In the genomic region with DNA sequence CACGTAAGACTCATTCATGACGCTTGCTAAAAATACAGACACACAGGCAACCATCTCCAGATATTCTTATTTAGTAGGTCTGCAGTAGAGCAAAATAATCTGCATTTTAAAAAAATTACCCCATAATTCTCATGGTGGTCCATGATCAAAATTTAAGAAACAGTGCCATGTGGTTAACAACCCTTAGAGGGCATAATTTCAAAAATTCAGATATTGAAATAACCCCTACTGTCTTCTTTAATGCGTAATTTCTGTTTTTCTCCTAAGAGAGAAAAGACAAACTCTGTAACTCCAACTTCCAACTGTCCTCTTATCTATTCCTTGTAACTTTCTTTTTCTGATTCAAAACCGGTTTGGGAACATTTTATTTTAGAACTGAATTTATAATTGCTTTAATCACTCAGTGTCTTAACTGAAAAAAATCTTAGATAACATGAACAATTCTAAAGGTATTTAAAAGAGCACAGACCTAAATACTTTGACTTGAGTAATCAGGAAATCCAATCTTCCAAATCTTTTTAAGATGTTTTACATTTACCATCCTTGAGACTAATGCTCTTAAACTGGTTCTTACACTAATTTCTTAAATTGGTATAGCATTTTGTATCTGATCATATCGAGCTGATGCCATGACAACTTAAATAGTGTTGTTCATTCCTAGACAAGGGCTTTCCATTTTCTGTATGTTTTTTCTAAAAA, we compare ENCODE assay signal across 18 cellular contexts.
DNase-seq lines count a peak whose midpoint lies in the region; ATAC-seq and TF ChIP-seq lines count a peak whose summit lies in the region.
"Had no signal": no experiment of that assay in that cellular context is flagged by ENCODE, and none has a peak within 500 bp of the region (broad histone marks: within the 10 kb centered on the region; RNA-seq: fewer than 3 reads in every experiment).

No MANE protein-coding gene starts in this region.

- H3K9ac ChIP-seq in Loucy (ENCODE audit: low read depth, low read length, poor library complexity, severe bottlenecking), result no peak overlapping the region
- H3K9ac ChIP-seq: BLaER1 had no signal

- H3K4me1 ChIP-seq in Loucy (ENCODE audit: insufficient read depth, low read length, poor library complexity, severe bottlenecking) (no peaks in the 10 kb centered on the region), osteoblast (ENCODE audit: insufficient read depth, low read length) (peaks cover 9% of the 10 kb centered on the region)
- H3K4me1 ChIP-seq: BLaER1 had no signal

- H2AFZ ChIP-seq in Loucy (ENCODE audit: low read length) (no peak overlapping the region), osteoblast (ENCODE audit: low read length) (no peak overlapping the region)
- H2AFZ ChIP-seq: GM23338 had no signal

- H3K4me3 ChIP-seq in Loucy (ENCODE audit: low read length, poor library complexity, severe bottlenecking) (no peak overlapping the region), osteoblast (ENCODE audit: insufficient read depth, low read length) (no peak overlapping the region)
- H3K4me3 ChIP-seq: BLaER1, GM23338 had no signal

- H3K36me3 Mint-ChIP-seq in T-helper 17 cell (ENCODE audit: low read depth), result peaks cover 15% of the 10 kb centered on the region

- H3K4me3 Mint-ChIP-seq in T-helper 17 cell, result no peak overlapping the region
- H3K4me3 Mint-ChIP-seq: GM23338 had no signal

- peak overlapping the region; percentile 14 for H3K27ac Mint-ChIP-seq in T-helper 17 cell
- H3K27ac Mint-ChIP-seq: GM23338 had no signal

- ATAC-seq in T-helper 17 cell (no peak), GM18520 (IDR thresholded peaks at IDR 0.05; ENCODE audit: unreplicated experiment) (no peak), HG03460 (IDR thresholded peaks at IDR 0.05; ENCODE audit: unreplicated experiment) (no peak), HG03045 (IDR thresholded peaks at IDR 0.05; ENCODE audit: unreplicated experiment) (no peak)
- ATAC-seq: GM23338 had no signal

- H3K4me2 ChIP-seq in Loucy (ENCODE audit: low read depth, low read length, poor library complexity, severe bottlenecking), result no peak overlapping the region
- H3K4me2 ChIP-seq in osteoblast (ENCODE audit: insufficient read depth, low read length), result no peak overlapping the region
- H3K4me2 ChIP-seq: BLaER1, GM23338 had no signal

- H4K20me1 ChIP-seq in Loucy (ENCODE audit: insufficient read depth, low read length, poor library complexity, severe bottlenecking), result no peaks in the 10 kb centered on the region
- no peaks in the 10 kb centered on the region for H4K20me1 ChIP-seq in osteoblast (ENCODE audit: insufficient read depth, low read length)
- H4K20me1 ChIP-seq: BLaER1 had no signal

- H3K4me1 Mint-ChIP-seq in T-helper 17 cell, result peaks cover 12% of the 10 kb centered on the region
- H3K4me1 Mint-ChIP-seq: GM23338 had no signal

- DNase-seq in T-helper 17 cell, result no peak
- DNase-seq in osteoblast (ENCODE audit: insufficient read length, low spot score, missing footprints), result peak; percentile 1
- no peak for DNase-seq in GM19240 (ENCODE audit: insufficient read length, low spot score)
- DNase-seq: COR-L47, KBM-7, NCI-H1105, NCI-H1694 treated with DMSO at 0.1 percent for 48 hours, NCI-H446, NCI-H748 treated with DMSO at 0.1 percent for 48 hours, SIG-M5 had no signal

- no peak overlapping the region for H3K27ac ChIP-seq in C4-2B
- H3K27ac ChIP-seq in osteoblast (ENCODE audit: low read depth, low read length), result no peak overlapping the region
- H3K27ac ChIP-seq: BLaER1, HL-60 had no signal

- TF ChIP-seq CTCF in C4-2B (conservative IDR thresholded peaks at IDR 0.05) (peak; percentile 13), Loucy (conservative IDR thresholded peaks at IDR 0.05; ENCODE audit: low read length) (peak; percentile 34; the same call in 1 of the 2 replicates), osteoblast (IDR thresholded peaks at IDR 0.05; ENCODE audit: extremely low read depth, low read depth, low read length) (peak; percentile 16)

- no peaks in the 10 kb centered on the region for H3K27me3 Mint-ChIP-seq in T-helper 17 cell

- H3K9me3 ChIP-seq in Loucy (ENCODE audit: insufficient read depth, low read depth, low read length) (no peaks in the 10 kb centered on the region), T-helper 17 cell (ENCODE audit: control insufficient read depth, low read length, poor library complexity, severe bottlenecking) (no peaks in the 10 kb centered on the region), osteoblast (ENCODE audit: low read depth, low read length) (no peaks in the 10 kb centered on the region)
- H3K9me3 ChIP-seq: BLaER1 had no signal

- no peaks in the 10 kb centered on the region for H3K9me2 ChIP-seq in Loucy (replicated peaks; ENCODE audit: low read depth, low read length)

- H3K79me2 ChIP-seq in Loucy (ENCODE audit: insufficient read depth, low read length) (no peaks in the 10 kb centered on the region), osteoblast (ENCODE audit: insufficient read depth, low read length) (no peaks in the 10 kb centered on the region)

- H3F3A ChIP-seq in Loucy (ENCODE audit: low read depth), result no peaks in the 10 kb centered on the region

- H3K27me3 ChIP-seq in Loucy (ENCODE audit: insufficient read depth, low read length, poor library complexity, severe bottlenecking) (no peaks in the 10 kb centered on the region), osteoblast (ENCODE audit: insufficient read depth, low read length) (no peaks in the 10 kb centered on the region)
- H3K27me3 ChIP-seq: BLaER1 had no signal

- H3K36me3 ChIP-seq in Loucy (ENCODE audit: insufficient read depth, low read length), result peaks cover 46% of the 10 kb centered on the region
- peaks cover 67% of the 10 kb centered on the region for H3K36me3 ChIP-seq in osteoblast (ENCODE audit: insufficient read depth, low read length)
